ENCODE assay signal across 8 cellular contexts in the genomic region with DNA sequence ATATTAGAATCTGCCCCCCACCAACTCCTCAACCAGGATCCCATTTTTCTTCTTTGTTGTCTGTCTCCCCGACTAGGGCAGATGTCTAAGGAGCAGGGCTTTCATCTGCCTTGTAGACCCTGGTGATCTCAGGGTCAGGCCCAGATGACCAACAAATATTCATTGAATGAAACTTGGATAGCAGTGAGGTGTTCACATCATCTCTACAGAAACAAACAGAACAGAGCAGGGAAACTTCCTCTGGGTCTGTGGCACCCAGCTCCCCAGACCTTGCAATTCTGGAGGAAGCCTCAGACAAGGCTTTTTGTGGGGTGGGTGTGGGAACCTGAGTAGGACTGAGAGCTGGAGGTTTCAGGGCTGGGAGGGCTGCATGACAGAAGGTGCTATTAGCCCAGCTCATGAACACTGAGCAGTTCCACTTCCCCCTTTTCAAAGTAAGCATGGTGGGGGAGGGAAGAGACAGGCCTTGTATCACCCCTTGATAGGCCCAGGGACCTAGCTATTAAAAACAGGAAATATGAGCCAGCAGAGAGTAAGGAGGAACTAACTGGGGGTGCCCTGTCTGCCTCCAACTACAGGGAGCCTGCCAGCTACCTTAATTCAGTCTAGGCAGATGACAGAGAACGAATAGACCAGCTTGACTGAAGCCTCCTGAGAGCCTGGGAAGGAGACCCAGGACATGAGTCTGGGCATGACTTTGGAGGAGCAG. TPM values are rescaled to one million over a fixed set of nuclear protein-coding genes. Genes with fewer than 3 reads are reported as not detected.
DNase-seq lines count a peak whose midpoint lies in the region; ATAC-seq and TF ChIP-seq lines count a peak whose summit lies in the region.

No MANE protein-coding gene starts in this region.

- TF ChIP-seq CTCF in CD14-positive monocyte (IDR thresholded peaks at IDR 0.05) (no peak), OCI-LY7 (conservative IDR thresholded peaks at IDR 0.05; ENCODE audit: low read length) (no peak), glutamatergic neuron (IDR thresholded peaks at IDR 0.05; ENCODE audit: partially characterized antibody, unreplicated experiment) (no peak), transverse colon (IDR thresholded peaks at IDR 0.05) (no peak)

- H3K4me3 Mint-ChIP-seq in CD14-positive monocyte (peak overlapping the region; percentile 67 to 90), glutamatergic neuron (ENCODE audit: unreplicated experiment) (peak overlapping the region; percentile 10)

- H3K4me3 ChIP-seq in OCI-LY7 (ENCODE audit: low read depth, low read length, poor library complexity, severe bottlenecking) = peak overlapping the region; percentile 65
- H3K4me3 ChIP-seq in transverse colon = no peak overlapping the region

- peaks cover 27% of the 10 kb centered on the region for H3K4me1 Mint-ChIP-seq in CD14-positive monocyte
- H3K4me1 Mint-ChIP-seq in glutamatergic neuron (ENCODE audit: low read depth, unreplicated experiment) = peaks cover 11% of the 10 kb centered on the region

- POLR2A ChIA-PET in OCI-LY7 (lab: Charles Lee) = interaction anchor here (0.7 to 6.8 kb wide), 43 partner anchors 9 to 331 kb away, joined by 3 to 302 read pairs (median 5); a partner anchor contains a TSS

- H3K27ac ChIP-seq in OCI-LY7 (ENCODE audit: low read depth, low read length, poor library complexity, severe bottlenecking) (peak overlapping the region; percentile 98), transverse colon (peak overlapping the region; percentile 2 to 44 (median 29))

- BruUV-seq in OCI-LY7 (replicated peaks; lab: Mats Ljungman, UMichigan) = TSS peak; percentile 87

- DNase-seq in CD14-positive monocyte (ENCODE audit: low spot score) (peak; percentile 90), OCI-LY7 (ENCODE audit: low spot score) (peak; percentile 99), glutamatergic neuron (no peak), transverse colon (peak; percentile 62), NCI-H345 treated with DMSO at 0.1 percent for 48 hours (lab: John Stamatoyannopoulos, UW; ENCODE audit: unreplicated experiment) (no peak), DMS153 treated with DMSO at 0.1 percent for 48 hours (lab: John Stamatoyannopoulos, UW; ENCODE audit: unreplicated experiment) (no peak)

- no peaks in the 10 kb centered on the region for H3K27me3 ChIP-seq in transverse colon

- CTCF ChIA-PET in OCI-LY7 (lab: Charles Lee; ENCODE audit: unreplicated experiment) = interaction anchor here (0.5 to 4.5 kb wide), 23 partner anchors 8 to 104 kb away, joined by 3 to 56 read pairs (median 5); no protein-coding TSS in a partner anchor

- no peak overlapping the region for H2AFZ ChIP-seq in OCI-LY7 (ENCODE audit: low read length)

- peak; percentile 79 for ATAC-seq in GM18873 (IDR thresholded peaks at IDR 0.05; ENCODE audit: low FRiP score, unreplicated experiment)
- ATAC-seq in HG02970 (IDR thresholded peaks at IDR 0.05; ENCODE audit: low FRiP score, unreplicated experiment) = peak; percentile 87

- intact Hi-C loops in CD14-positive monocyte (cut with micrococcal nuclease) = loop anchor here (1.0 to 10.0 kb wide), 5 partner anchors 10 to 101 kb away; a partner anchor contains a TSS
- intact Hi-C loops in OCI-LY7 (cut with micrococcal nuclease; ENCODE audit: unreplicated experiment) = loop anchor here (1.0 to 5.0 kb wide), 6 partner anchors 20 to 104 kb away; a partner anchor contains a TSS
- intact Hi-C loops in transverse colon (cut with DNase I; ENCODE audit: low total_unique reads) = loop anchor here (5.0 kb wide), 1 partner anchor 96 kb away; no protein-coding TSS in a partner anchor

- H3K4me2 ChIP-seq in OCI-LY7 (ENCODE audit: low read length) = peak overlapping the region; percentile 93

- H3K9me2 ChIP-seq in OCI-LY7 (ENCODE audit: insufficient read depth, low read length) = no peaks in the 10 kb centered on the region

- H3K9me3 ChIP-seq in OCI-LY7 (ENCODE audit: low read length) (no peaks in the 10 kb centered on the region; the same call in 1 of the 2 replicates), transverse colon (no peaks in the 10 kb centered on the region)

- H3K4me1 ChIP-seq in OCI-LY7 (ENCODE audit: insufficient read depth, low read length, poor library complexity, severe bottlenecking) = peaks cover 98% of the 10 kb centered on the region
- peaks cover 0 to 13% (median 3%) of the 10 kb centered on the region in 4 donors for H3K4me1 ChIP-seq in transverse colon

- peaks cover 26% of the 10 kb centered on the region; the same call in 1 of the 2 replicates for H3K79me2 ChIP-seq in OCI-LY7 (ENCODE audit: insufficient read depth, low read depth, low read length)

- in situ Hi-C loops in transverse colon (cut with MboI; ENCODE audit: low pct_ligation_motif_present in 1 of 4, low pct_unique_long_range_greater_than_20kb in 1 of 4, low sequenced_read_pairs in 3 of 4) = loop anchor here in 1 of 4 donors (25.0 kb wide), 1 partner anchor 346 kb away; a partner anchor contains a TSS

- no peak for TF ChIP-seq EP300 in transverse colon (IDR thresholded peaks at IDR 0.05; ENCODE audit: low read depth)

- H3K27me3 Mint-ChIP-seq in CD14-positive monocyte (ENCODE audit: low read depth in 3 of 3) (peaks cover 0 to 3% (median 2%) of the 10 kb centered on the region in 3 donors), glutamatergic neuron (ENCODE audit: unreplicated experiment) (peaks cover 5% of the 10 kb centered on the region)

- peak overlapping the region; percentile 95 to 99 (median 98) for H3K27ac Mint-ChIP-seq in CD14-positive monocyte
- H3K27ac Mint-ChIP-seq in glutamatergic neuron (ENCODE audit: unreplicated experiment) = peak overlapping the region; percentile 78

- H3K36me3 Mint-ChIP-seq in CD14-positive monocyte (no peaks in the 10 kb centered on the region), glutamatergic neuron (ENCODE audit: unreplicated experiment) (no peaks in the 10 kb centered on the region)

- 68 to 80% methylated on average over 1 to 2 of the region's 2 CpGs for WGBS in transverse colon (ENCODE audit: low coverage in 1 of 2), 2 donors

- TF ChIP-seq POLR2A in transverse colon (IDR thresholded peaks at IDR 0.05) = peak; percentile 20

- H4K20me1 ChIP-seq in OCI-LY7 (ENCODE audit: insufficient read depth, low read length) = no peaks in the 10 kb centered on the region

- H3K9me3 Mint-ChIP-seq in CD14-positive monocyte (peaks cover 0 to 4% (median 0%) of the 10 kb centered on the region in 7 donors), glutamatergic neuron (ENCODE audit: unreplicated experiment) (no peaks in the 10 kb centered on the region)

- H3K36me3 ChIP-seq in OCI-LY7 (ENCODE audit: insufficient read depth, low read length) (no peaks in the 10 kb centered on the region), transverse colon (no peaks in the 10 kb centered on the region)

RNA-seq across cellular contexts. Expression of a gene that starts 37.3 kb away (rescaled TPM):
- 10 to 100 TPM in 1 of 2 donors, 1 to 10 TPM in 1; 6.9 to 11.5 TPM for polyA plus RNA-seq in CD14-positive monocyte
- 44.6 and 53.0 TPM in 2 replicates for total RNA-seq in OCI-LY7 (2014; rRNA removed; shearing (Covaris generic))
- total RNA-seq in OCI-LY7 (2022) (168 and 200 TPM in 2 replicates), glutamatergic neuron (ENCODE audit: unreplicated experiment) (68.7 TPM), transverse colon (10 to 100 TPM; 29.6 to 52.3 (median 36.9) TPM)

Comparison
In these comparisons a context has a peak if more than half of its experiments do, and no peak if none do; other contexts are left out.
1. DNase-seq: peak in CD14-positive monocyte (single experiment), OCI-LY7 (single experiment) and transverse colon (single experiment); none in glutamatergic neuron (single experiment), NCI-H345 treated with DMSO at 0.1 percent for 48 hours (single experiment) and DMS153 treated with DMSO at 0.1 percent for 48 hours (single experiment).